ENCODE assay signal across 20 cellular contexts in the genomic region with DNA sequence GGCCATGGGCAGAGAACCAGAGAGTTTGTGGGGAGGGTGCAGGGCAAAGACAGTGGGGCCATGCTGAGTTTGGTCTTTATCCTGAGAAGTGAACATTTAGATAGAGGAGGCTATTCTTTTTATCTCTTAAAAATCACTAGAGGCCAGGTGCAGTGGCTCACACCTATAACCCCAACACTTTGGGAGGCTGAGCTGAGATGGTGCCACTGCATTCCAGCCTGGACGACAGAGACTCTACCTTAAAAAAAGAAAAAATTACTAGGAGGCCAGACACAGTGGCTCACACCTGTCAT.
"Had no signal": no experiment of that assay in that cellular context is flagged by ENCODE, and none has a peak within 500 bp of the region (broad histone marks: within the 10 kb centered on the region; RNA-seq: fewer than 3 reads in every experiment).

No MANE protein-coding gene starts in this region.

- H3K4me1 ChIP-seq: ascending aorta, spleen had no signal

- H3K9me3 Mint-ChIP-seq: activated CD4-positive, alpha-beta memory T cell treated with anti-CD3 and anti-CD28 coated beads for 36 hours; activated naive CD4-positive, alpha-beta T cell treated with anti-CD3 and anti-CD28 coated beads, Interleukin-2, amount 10 ng/mL, durations not matched to agents 7 days and 5 days; mesothelial cell of epicardium; natural killer cell treated with Interleukin-12 subunit alpha and Interleukin-12 subunit beta and Interleukin-15 and Interleukin-18, amount 100 ng/mL, for 72 hours had no signal

- ATAC-seq: left lobe of liver; natural killer cell treated with Interleukin-12 subunit alpha and Interleukin-12 subunit beta and Interleukin-15 and Interleukin-18, amount 100 ng/mL, for 72 hours had no signal

- H3K4me3 ChIP-seq: ascending aorta, lung, spleen, thyroid gland had no signal

- H3K27ac ChIP-seq: ascending aorta, spleen, thyroid gland had no signal

- H3K9me3 ChIP-seq: ascending aorta, spleen, thyroid gland had no signal

- H3K27me3 ChIP-seq: ascending aorta, spleen, thyroid gland had no signal

- H3K27ac Mint-ChIP-seq: activated CD4-positive, alpha-beta memory T cell treated with anti-CD3 and anti-CD28 coated beads for 36 hours; mesothelial cell of epicardium; natural killer cell treated with Interleukin-12 subunit alpha and Interleukin-12 subunit beta and Interleukin-15 and Interleukin-18, amount 100 ng/mL, for 72 hours had no signal

- H3K27me3 Mint-ChIP-seq: activated CD4-positive, alpha-beta memory T cell treated with anti-CD3 and anti-CD28 coated beads for 36 hours; activated naive CD4-positive, alpha-beta T cell treated with anti-CD3 and anti-CD28 coated beads, Interleukin-2, amount 10 ng/mL, durations not matched to agents 7 days and 5 days; natural killer cell treated with Interleukin-12 subunit alpha and Interleukin-12 subunit beta and Interleukin-15 and Interleukin-18, amount 100 ng/mL, for 72 hours had no signal

- DNase-seq: activated CD4-positive, alpha-beta memory T cell treated with anti-CD3 and anti-CD28 coated beads for 36 hours; activated CD4-positive, alpha-beta T cell treated with anti-CD3 and anti-CD28 coated beads for 4 hours; activated effector memory CD4-positive, alpha-beta T cell treated with Interleukin-2 at 50 U/mL for 16 hours; activated naive CD4-positive, alpha-beta T cell treated with anti-CD3 and anti-CD28 coated beads, Interleukin-2, amount 10 ng/mL, durations not matched to agents 7 days and 5 days; activated T-cell treated with anti-CD3 and anti-CD28 coated beads, Interleukin-2, amount 50 U/mL, for 1 hour; cerebellar nuclear complex; cortex of kidney; erythroblast; foreskin melanocyte; glutamatergic neuron; hypothalamus; kidney; spleen; stimulated activated naive CD4-positive, alpha-beta T cell treated with Interleukin-2 at 50 U/mL for 16 hours; thyroid gland had no signal

- H3K4me3 Mint-ChIP-seq: activated CD4-positive, alpha-beta memory T cell treated with anti-CD3 and anti-CD28 coated beads for 36 hours; activated naive CD4-positive, alpha-beta T cell treated with anti-CD3 and anti-CD28 coated beads, Interleukin-2, amount 10 ng/mL, durations not matched to agents 7 days and 5 days; mesothelial cell of epicardium; natural killer cell treated with Interleukin-12 subunit alpha and Interleukin-12 subunit beta and Interleukin-15 and Interleukin-18, amount 100 ng/mL, for 72 hours had no signal

- H3K36me3 Mint-ChIP-seq: mesothelial cell of epicardium had no signal

- H3K4me1 Mint-ChIP-seq: mesothelial cell of epicardium had no signal
